Comparison of ENCODE assay signal across 24 cellular contexts in genomic region chr2:18325118-18325517, GRCh38.
"Had no signal": no experiment of that assay in that cellular context is flagged by ENCODE, and none has a peak within 500 bp of the region (broad histone marks: within the 10 kb centered on the region; RNA-seq: fewer than 3 reads in every experiment).

No MANE protein-coding gene starts in this region.

- H3K4me1 ChIP-seq: left ventricle myocardium inferior, right atrium auricular region, stomach, testis, thyroid gland, transverse colon, upper lobe of left lung, vagina had no signal

- H3K27me3 ChIP-seq: ovary, right atrium auricular region, stomach, testis, thyroid gland, transverse colon, upper lobe of left lung, vagina had no signal

- DNase-seq: immature natural killer cell; kidney; left colon; left ventricle myocardium inferior; mesendoderm; naive B cell; natural killer cell; ovary; stimulated activated CD4-positive, alpha-beta T cell treated with anti-CD3 and anti-CD28 coated beads, Interleukin-12 subunit alpha, Interleukin-12 subunit beta, amount 100 ng/mL, for 4 hours; stimulated activated CD4-positive, alpha-beta T cell treated with anti-CD3 and anti-CD28 coated beads, Interleukin-15, amount 100 ng/mL, for 24 hours; stimulated activated CD4-positive, alpha-beta T cell treated with anti-CD3 and anti-CD28 coated beads, Interleukin-2, amount 100 ng/mL, for 24 hours; stimulated activated CD4-positive, alpha-beta T cell treated with anti-CD3 and anti-CD28 coated beads, Interleukin-4, amount 100 ng/mL, for 1 hour; stimulated activated naive B cell treated with anti-CD40 and anti-IgM and Interleukin-4, amounts not matched to agents 10 μg/mL and 1 μg/mL and 100 μg/mL, for 72 hours; stimulated activated naive CD8-positive, alpha-beta T cell treated with anti-CD3 and anti-CD28 coated beads, Interleukin-15, Interleukin-2, amounts not matched to agents 100 U/mL and 50 U/mL, for 24 hours; stomach; testis; thyroid gland; transverse colon; upper lobe of left lung had no signal

- H3K4me3 ChIP-seq: left ventricle myocardium inferior, lung, ovary, right atrium auricular region, skin epidermis, stomach, testis, thyroid gland, transverse colon, upper lobe of left lung, vagina had no signal

- H3K36me3 ChIP-seq: left ventricle myocardium inferior, ovary, right atrium auricular region, stomach, thyroid gland, transverse colon, upper lobe of left lung, vagina had no signal

- ATAC-seq: left colon; natural killer cell; sciatic nerve; stimulated activated naive B cell treated with anti-CD40 and anti-IgM and Interleukin-4, amounts not matched to agents 10 μg/mL and 1 μg/mL and 100 μg/mL, for 72 hours; stimulated activated naive CD8-positive, alpha-beta T cell treated with anti-CD3 and anti-CD28 coated beads, Interleukin-15, Interleukin-2, amounts not matched to agents 100 U/mL and 50 U/mL, for 24 hours had no signal

- H3K27ac ChIP-seq: left ventricle myocardium inferior, ovary, right atrium auricular region, skin epidermis, stomach, testis, thyroid gland, transverse colon, upper lobe of left lung, vagina had no signal

- H3K9me3 ChIP-seq: left ventricle myocardium inferior, ovary, right atrium auricular region, stomach, testis, thyroid gland, transverse colon, upper lobe of left lung, vagina had no signal
